ENCODE assay signal across 8 cellular contexts in genomic region chr3:13896473-13897154, GRCh38. TPM values are rescaled to one million over a fixed set of nuclear protein-coding genes. Genes with fewer than 3 reads are reported as not detected.
DNase-seq lines count a peak whose midpoint lies in the region; ATAC-seq, FAIRE-seq and TF ChIP-seq lines count a peak whose summit lies in the region.

No MANE protein-coding gene starts in this region.

- CTCF ChIA-PET in SK-N-SH (lab: Yijun Ruan, JAX): interaction anchor here (0.6 to 4.5 kb wide), 67 partner anchors 9 to 570 kb away, joined by 3 to 48 read pairs (median 4); partner anchors contain the start of genes CHCHD4, LSM3, TMEM43 and XPC

- DNase-seq in A172 (ENCODE audit: low spot score): peak; percentile 62
- DNase-seq in GM06990 (ENCODE audit: extremely low read depth, insufficient read length): peak; percentile 26
- DNase-seq in SK-N-SH: peak; percentile 70
- peak; percentile 67 to 77 (median 70) for DNase-seq in body of pancreas
- peak; percentile 78 for DNase-seq in inferior parietal cortex (ENCODE audit: extremely low spot score)
- peak; percentile 85 for DNase-seq in small intestine

- no peaks in the 10 kb centered on the region for H4K20me1 ChIP-seq in SK-N-SH (ENCODE audit: insufficient read depth)

- H3K9me3 ChIP-seq in SK-N-SH (no peaks in the 10 kb centered on the region), body of pancreas (peaks cover 0 to 4% (median 0%) of the 10 kb centered on the region in 3 donors), small intestine (ENCODE audit: control insufficient read depth, low read depth) (peaks cover 2% of the 10 kb centered on the region)

- peak overlapping the region; percentile 53; the same call in 1 of the 2 replicates for H3K4me3 ChIP-seq in GM06990 (replicated peaks; ENCODE audit: low read depth, low read length)
- peak overlapping the region; percentile 61 to 69 for H3K4me3 ChIP-seq in SK-N-SH (ENCODE audit: low read depth in 2 of 2, low read length in 1 of 2)
- no peak overlapping the region for H3K4me3 ChIP-seq in body of pancreas
- no peak overlapping the region for H3K4me3 ChIP-seq in small intestine (ENCODE audit: low read depth in 1 of 2, low read length in 2 of 2)

- ATAC-seq in body of pancreas: peak; percentile 68
- ATAC-seq in HG02623 (IDR thresholded peaks at IDR 0.05; ENCODE audit: unreplicated experiment): no peak

- no peak for TF ChIP-seq EP300 in SK-N-SH (IDR thresholded peaks at IDR 0.05; ENCODE audit: borderline replicate concordance in 1 of 2, low read depth in 1 of 2, low read length in 1 of 2)

- H3K36me3 ChIP-seq in GM06990 (ENCODE audit: control insufficient read depth, insufficient read depth, low read length) (no peaks in the 10 kb centered on the region), SK-N-SH (replicated peaks in 1 of 2; ENCODE audit: control insufficient read depth in 1 of 2, insufficient read depth in 2 of 2, low read length in 1 of 2) (no peaks in the 10 kb centered on the region), body of pancreas (replicated peaks in 1 of 2; ENCODE audit: insufficient read depth in 1 of 2, low read depth in 2 of 2) (no peaks in the 10 kb centered on the region), small intestine (ENCODE audit: control insufficient read depth in 2 of 2, insufficient read depth in 2 of 2, low read length in 2 of 2) (no peaks in the 10 kb centered on the region)

- no peaks in the 10 kb centered on the region for H3F3A ChIP-seq in SK-N-SH (replicated peaks; ENCODE audit: insufficient read depth)

- TF ChIP-seq POLR2A in body of pancreas (IDR thresholded peaks at IDR 0.05): no peak

- no peak overlapping the region for H3K9ac ChIP-seq in SK-N-SH

- FAIRE-seq in small intestine (lab: Jason Lieb, UNC): no peak

- peak; percentile 96 for TF ChIP-seq RAD21 in SK-N-SH (IDR thresholded peaks at IDR 0.05; ENCODE audit: low read length)

- H3K9me2 ChIP-seq in SK-N-SH: no peaks in the 10 kb centered on the region

- POLR2A ChIA-PET in SK-N-SH (lab: Yijun Ruan, JAX): interaction anchor here (0.6 to 1.2 kb wide), 3 partner anchors 109 to 245 kb away, joined by 3 to 10 read pairs (median 3); partner anchors contain the start of genes CHCHD4 and TMEM43

- 19% methylated on average over 10 of the region's 12 CpGs for WGBS in SK-N-SH (ENCODE audit: low lambda C conversion rate)
- WGBS in body of pancreas, 2 donors: 22 to 23% methylated on average over 12 of the region's 12 CpGs
- 15 to 20% (median 20%) methylated on average over 12 of the region's 12 CpGs for WGBS in small intestine, 3 donors

- H3K27me3 ChIP-seq in GM06990 (replicated peaks; ENCODE audit: control insufficient read depth, insufficient read depth, low read length) (no peaks in the 10 kb centered on the region), SK-N-SH (ENCODE audit: insufficient read depth) (no peaks in the 10 kb centered on the region), body of pancreas (no peaks in the 10 kb centered on the region), small intestine (ENCODE audit: control insufficient read depth in 2 of 2, insufficient read depth in 2 of 2, low read length in 2 of 2) (no peaks in the 10 kb centered on the region)

- H2AFZ ChIP-seq in SK-N-SH (ENCODE audit: low read depth): peak overlapping the region; percentile 100; the same call in 1 of the 2 replicates

- TF ChIP-seq CTCF in GM06990 (IDR thresholded peaks at IDR 0.05; ENCODE audit: insufficient read depth, low read length, poor library complexity, severe bottlenecking) (peak; percentile 79), LNCAP (IDR thresholded peaks at IDR 0.05) (peak; percentile 80), SK-N-SH (IDR thresholded peaks at IDR 0.05) (peak; percentile 80), body of pancreas (IDR thresholded peaks at IDR 0.05) (peak; percentile 43 to 83 (median 78))

- H3K27ac ChIP-seq in SK-N-SH (ENCODE audit: low read depth in 2 of 2, low read length in 1 of 2) (no peak overlapping the region), body of pancreas (no peak overlapping the region), small intestine (ENCODE audit: low read depth in 1 of 2, low read length in 1 of 2) (no peak overlapping the region)

- H3K4me1 ChIP-seq in SK-N-SH (ENCODE audit: control insufficient read depth in 1 of 2, insufficient read depth in 2 of 2, low read depth in 1 of 2, low read length in 1 of 2) (peaks cover 7 to 12% of the 10 kb centered on the region in 2 experiments; a peak in 3 of 4 replicates), body of pancreas (peaks cover 8% of the 10 kb centered on the region), small intestine (ENCODE audit: control insufficient read depth in 2 of 2, insufficient read depth in 1 of 2, low read depth in 1 of 2, low read length in 1 of 2) (no peaks in the 10 kb centered on the region)

- peak overlapping the region; percentile 97 for H3K4me2 ChIP-seq in SK-N-SH

- no peaks in the 10 kb centered on the region for H3K79me2 ChIP-seq in SK-N-SH (ENCODE audit: insufficient read depth)

- intact Hi-C loops in body of pancreas (cut with DNase I): loop anchor here (10.0 kb wide), 2 partner anchors 228 to 568 kb away; partner anchors contain the start of genes CHCHD4 and TMEM43

TF ChIP-seq in SK-N-SH, 30 proteins besides CTCF, POLR2A, EP300 and RAD21:
- no peak for TF ChIP-seq FOSL2 (IDR thresholded peaks at IDR 0.05; ENCODE audit: borderline replicate concordance, low read depth)
- no peak for TF ChIP-seq CHD2 (IDR thresholded peaks at IDR 0.05; ENCODE audit: low read length, partially characterized antibody)
- TF ChIP-seq RXRA (IDR thresholded peaks at IDR 0.05; ENCODE audit: borderline replicate concordance, low read depth): no peak
- peak; percentile 83 for TF ChIP-seq SMC3 (IDR thresholded peaks at IDR 0.05; ENCODE audit: low read depth, low read length)
- no peak for TF ChIP-seq JUND (IDR thresholded peaks at IDR 0.05)
- peak; percentile 72; the same call in 1 of the 2 replicates for TF ChIP-seq YY1 (IDR thresholded peaks at IDR 0.05; ENCODE audit: low read depth)
- TF ChIP-seq RFX5 (IDR thresholded peaks at IDR 0.05; ENCODE audit: low read length): 0 out of 2 replicates have a peak, but pooled peaks have one; percentile 41
- no peak for TF ChIP-seq GATA2 (CRISPR knock-in tag; IDR thresholded peaks at IDR 0.05)
- no peak for TF ChIP-seq NRF1 (IDR thresholded peaks at IDR 0.05; ENCODE audit: low read depth, low read length)
TF ChIP-seq in SK-N-SH: peak in this region for 3.

RNA-seq across cellular contexts. Expression of gene WNT7A, which starts 16.7 kb away (rescaled TPM):
- total RNA-seq in A172 (2014; rRNA removed; shearing (Covaris generic)): not detected in 2 replicates
- not detected in 2 replicates for polyA plus RNA-seq in SK-N-SH (2012; rRNA removed)
- not detected in 2 replicates for polyA plus RNA-seq in SK-N-SH (2012; cell fraction: cytosol; rRNA removed)
- not detected in 2 replicates for polyA plus RNA-seq in SK-N-SH (2012; cell fraction: nucleus; rRNA removed)
- under 1 TPM; under 0.01 TPM for total RNA-seq in body of pancreas
- polyA plus RNA-seq in small intestine: under 1 TPM in 1 of 3 donors, not detected in 2; 0.01 TPM

Comparison
In these comparisons a context has a peak if more than half of its experiments do, and no peak if none do; other contexts are left out.
1. DNase-seq: peak in every context shown above with its lines; median percentile 85 in small intestine; 78 in inferior parietal cortex; 70 in body of pancreas; 70 in SK-N-SH; 62 in A172; 26 in GM06990.
2. H3K4me3 ChIP-seq: peak in GM06990 (single experiment) and SK-N-SH (2 of 2); none in body of pancreas (0 of 2) and small intestine (0 of 2).
3. Peak in every context shown above with its lines, with median percentiles within 50 percentile points of each other: CTCF ChIP-seq.